Comparison of ENCODE assay signal across 2 cellular contexts in genomic region chr11:64923151-64923661, GRCh38.
TF ChIP-seq lines count a peak whose summit lies in the region.

No MANE protein-coding gene starts in this region.

TF ChIP-seq in A549, 52 proteins besides CTCF, POLR2A, EP300 and RAD21:
- no peak for TF ChIP-seq ZSCAN20 (CRISPR knock-in tag; IDR thresholded peaks at IDR 0.05)
- no peak for TF ChIP-seq HDAC2 (IDR thresholded peaks at IDR 0.05)
- no peak for TF ChIP-seq ZNF302 (CRISPR knock-in tag; IDR thresholded peaks at IDR 0.05)

TF ChIP-seq in H1, 55 proteins besides CTCF, POLR2A, EP300 and RAD21:
- TF ChIP-seq NANOG (IDR thresholded peaks at IDR 0.05; ENCODE audit: insufficient read depth, low read depth, low read length, poor library complexity, severe bottlenecking) (no peak), POU5F1 (IDR thresholded peaks at IDR 0.05; ENCODE audit: low read depth, low read length) (no peak)
